Comparison of ENCODE assay signal across 1 cellular context in the genomic region with DNA sequence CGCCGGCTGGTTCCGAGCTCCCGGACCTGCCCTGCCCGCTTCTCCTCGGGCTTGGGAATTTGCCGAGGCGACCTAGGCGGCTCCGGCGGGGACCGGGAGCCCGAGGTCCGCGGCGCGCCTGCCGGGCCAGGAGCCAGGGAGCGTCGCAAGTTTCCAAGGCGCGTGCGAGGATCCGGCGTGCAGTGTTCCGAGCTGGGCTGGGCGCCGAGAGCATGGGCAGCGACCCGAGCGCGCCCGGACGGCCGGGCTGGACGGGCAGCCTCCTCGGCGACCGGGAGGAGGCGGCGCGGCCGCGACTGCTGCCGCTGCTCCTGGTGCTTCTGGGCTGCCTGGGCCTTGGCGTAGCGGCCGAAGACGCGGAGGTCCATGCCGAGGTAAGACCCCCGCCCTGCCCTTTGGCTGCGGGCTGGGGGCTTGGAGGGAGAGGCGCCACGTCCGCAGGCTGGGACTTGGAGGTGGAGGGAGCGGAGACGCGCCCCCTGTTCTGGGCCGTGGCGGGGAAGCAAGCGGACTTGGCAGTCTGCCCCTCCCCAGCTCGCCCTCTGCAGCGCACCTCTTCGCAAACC.
A peak's percentile ranks its signal among the peaks of the same experiment; 100 is the strongest.
TF ChIP-seq lines count a peak whose summit lies in the region.

No MANE protein-coding gene starts in this region.

TF ChIP-seq in HepG2, 621 proteins besides CTCF, POLR2A, EP300 and RAD21 (continued from another document):
- TF ChIP-seq, protein P1, sequence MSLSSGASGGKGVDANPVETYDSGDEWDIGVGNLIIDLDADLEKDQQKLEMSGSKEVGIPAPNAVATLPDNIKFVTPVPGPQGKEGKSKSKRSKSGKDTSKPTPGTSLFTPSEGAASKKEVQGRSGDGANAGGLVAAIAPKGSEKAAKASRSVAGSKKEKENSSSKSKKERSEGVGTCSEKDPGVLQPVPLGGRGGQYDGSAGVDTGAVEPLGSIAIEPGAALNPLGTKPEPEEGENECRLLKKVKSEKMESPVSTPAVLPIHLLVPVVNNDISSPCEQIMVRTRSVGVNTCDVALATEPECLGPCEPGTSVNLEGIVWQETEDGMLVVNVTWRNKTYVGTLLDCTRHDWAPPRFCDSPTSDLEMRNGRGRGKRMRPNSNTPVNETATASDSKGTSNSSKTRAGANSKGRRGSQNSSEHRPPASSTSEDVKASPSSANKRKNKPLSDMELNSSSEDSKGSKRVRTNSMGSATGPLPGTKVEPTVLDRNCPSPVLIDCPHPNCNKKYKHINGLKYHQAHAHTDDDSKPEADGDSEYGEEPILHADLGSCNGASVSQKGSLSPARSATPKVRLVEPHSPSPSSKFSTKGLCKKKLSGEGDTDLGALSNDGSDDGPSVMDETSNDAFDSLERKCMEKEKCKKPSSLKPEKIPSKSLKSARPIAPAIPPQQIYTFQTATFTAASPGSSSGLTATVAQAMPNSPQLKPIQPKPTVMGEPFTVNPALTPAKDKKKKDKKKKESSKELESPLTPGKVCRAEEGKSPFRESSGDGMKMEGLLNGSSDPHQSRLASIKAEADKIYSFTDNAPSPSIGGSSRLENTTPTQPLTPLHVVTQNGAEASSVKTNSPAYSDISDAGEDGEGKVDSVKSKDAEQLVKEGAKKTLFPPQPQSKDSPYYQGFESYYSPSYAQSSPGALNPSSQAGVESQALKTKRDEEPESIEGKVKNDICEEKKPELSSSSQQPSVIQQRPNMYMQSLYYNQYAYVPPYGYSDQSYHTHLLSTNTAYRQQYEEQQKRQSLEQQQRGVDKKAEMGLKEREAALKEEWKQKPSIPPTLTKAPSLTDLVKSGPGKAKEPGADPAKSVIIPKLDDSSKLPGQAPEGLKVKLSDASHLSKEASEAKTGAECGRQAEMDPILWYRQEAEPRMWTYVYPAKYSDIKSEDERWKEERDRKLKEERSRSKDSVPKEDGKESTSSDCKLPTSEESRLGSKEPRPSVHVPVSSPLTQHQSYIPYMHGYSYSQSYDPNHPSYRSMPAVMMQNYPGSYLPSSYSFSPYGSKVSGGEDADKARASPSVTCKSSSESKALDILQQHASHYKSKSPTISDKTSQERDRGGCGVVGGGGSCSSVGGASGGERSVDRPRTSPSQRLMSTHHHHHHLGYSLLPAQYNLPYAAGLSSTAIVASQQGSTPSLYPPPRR (CRISPR knock-in tag; IDR thresholded peaks at IDR 0.05; ENCODE audit: borderline replicate concordance), result peak; percentile 22; the same call in 1 of the 2 replicates
- TF ChIP-seq ZNF879 (CRISPR knock-in tag; IDR thresholded peaks at IDR 0.05), result no peak
- TF ChIP-seq, protein P2, sequence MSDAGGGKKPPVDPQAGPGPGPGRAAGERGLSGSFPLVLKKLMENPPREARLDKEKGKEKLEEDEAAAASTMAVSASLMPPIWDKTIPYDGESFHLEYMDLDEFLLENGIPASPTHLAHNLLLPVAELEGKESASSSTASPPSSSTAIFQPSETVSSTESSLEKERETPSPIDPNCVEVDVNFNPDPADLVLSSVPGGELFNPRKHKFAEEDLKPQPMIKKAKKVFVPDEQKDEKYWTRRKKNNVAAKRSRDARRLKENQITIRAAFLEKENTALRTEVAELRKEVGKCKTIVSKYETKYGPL (CRISPR knock-in tag; IDR thresholded peaks at IDR 0.05), result no peak
- TF ChIP-seq ZNF782 (CRISPR knock-in tag; IDR thresholded peaks at IDR 0.05; ENCODE audit: borderline replicate concordance), result no peak; the same call in 1 of the 2 replicates
- TF ChIP-seq ZNF577 (CRISPR knock-in tag; IDR thresholded peaks at IDR 0.05; ENCODE audit: borderline replicate concordance, low read depth), result no peak
- peak; percentile 26; the same call in 1 of the 2 replicates for TF ChIP-seq TGIF2 (CRISPR knock-in tag; IDR thresholded peaks at IDR 0.05)
